13 cellular contexts compared by ENCODE assay signal in genomic region chr12:95169368-95169767, GRCh38. TPM values are rescaled to one million over a fixed set of nuclear protein-coding genes. Genes with fewer than 3 reads are reported as not detected.
DNase-seq lines count a peak whose midpoint lies in the region; ATAC-seq and FAIRE-seq lines count a peak whose summit lies in the region.
"Had no signal": no experiment of that assay in that cellular context is flagged by ENCODE, and none has a peak within 500 bp of the region (broad histone marks: within the 10 kb centered on the region; RNA-seq: fewer than 3 reads in every experiment).

No MANE protein-coding gene starts in this region.

- DNase-seq in HCEC 1CT (peak; percentile 82), UCSD-AML1 (lab: John Stamatoyannopoulos, UW; ENCODE audit: unreplicated experiment) (peak; percentile 32), glomerular visceral epithelial cell (ENCODE audit: extremely low spot score) (peak; percentile 89), small intestine (peak; percentile 78), NCI-H2196 treated with DMSO at 0.1 percent for 48 hours (lab: John Stamatoyannopoulos, UW; ENCODE audit: unreplicated experiment) (no peak)
- DNase-seq in NK-92 treated with Interleukin-12 subunit alpha and Interleukin-12 subunit beta, amount 100 ng/mL, for 24 hours (lab: John Stamatoyannopoulos, UW), result no peak
- DNase-seq: heart left ventricle; NCI-H1417 treated with DMSO at 0.1 percent for 48 hours; stimulated activated CD4-positive, alpha-beta T cell treated with anti-CD3 and anti-CD28 coated beads, Interleukin-1b, Interleukin-23, amount 100 ng/mL, for 48 hours; T-cell had no signal

- H3K4me3 ChIP-seq in small intestine (ENCODE audit: low read depth in 1 of 2, low read length in 2 of 2), result no peak overlapping the region
- H3K4me3 ChIP-seq: GM12878, heart left ventricle had no signal

- FAIRE-seq in small intestine (lab: Jason Lieb, UNC), result no peak
- FAIRE-seq: GM12878 had no signal

- WGBS in small intestine, 3 donors, result 31 to 49% (median 38%) methylated on average over 4 of the region's 4 CpGs

- H3K36me3 ChIP-seq in small intestine (ENCODE audit: control insufficient read depth in 2 of 2, insufficient read depth in 2 of 2, low read length in 2 of 2), result no peaks in the 10 kb centered on the region

- H3K27me3 ChIP-seq in small intestine (ENCODE audit: control insufficient read depth in 2 of 2, insufficient read depth in 2 of 2, low read length in 2 of 2), result no peaks in the 10 kb centered on the region
- H3K27me3 ChIP-seq: heart left ventricle had no signal

- ATAC-seq in HG03469 (IDR thresholded peaks at IDR 0.05; ENCODE audit: unreplicated experiment) (no peak), GM21786 (IDR thresholded peaks at IDR 0.05; ENCODE audit: unreplicated experiment) (no peak)
- ATAC-seq: GM12878, T-cell had no signal

- peaks cover 0 to 7% of the 10 kb centered on the region in 2 donors for H3K4me1 ChIP-seq in small intestine (ENCODE audit: control insufficient read depth in 2 of 2, insufficient read depth in 1 of 2, low read depth in 1 of 2, low read length in 1 of 2)

- H3K9me3 ChIP-seq in small intestine (ENCODE audit: control insufficient read depth, low read depth), result no peaks in the 10 kb centered on the region
- H3K9me3 ChIP-seq: heart left ventricle had no signal

- H3K27ac ChIP-seq in small intestine (ENCODE audit: low read depth in 1 of 2, low read length in 1 of 2), result peak overlapping the region in 1 of 2 donors; percentile 4

RNA-seq across cellular contexts. Expression of gene FGD6, which starts 47.9 kb away (rescaled TPM):
- 1 to 10 TPM in 2 of 3 donors, under 1 TPM in 1; 0.89 to 1.4 (median 1.1) TPM for polyA plus RNA-seq in small intestine

RNA-seq across cellular contexts. Expression of gene VEZT, which starts 48.2 kb away (rescaled TPM):
- polyA plus RNA-seq in small intestine, result 10 to 100 TPM; 11.3 to 24.6 (median 11.6) TPM

Comparison
In these comparisons a context has a peak if more than half of its experiments do, and no peak if none do; other contexts are left out.
1. DNase-seq: peak in HCEC 1CT (single experiment), UCSD-AML1 (single experiment), glomerular visceral epithelial cell (single experiment) and small intestine (single experiment); none in NCI-H2196 treated with DMSO at 0.1 percent for 48 hours (single experiment) and NK-92 treated with Interleukin-12 subunit alpha and Interleukin-12 subunit beta, amount 100 ng/mL, for 24 hours (single experiment).